ENCODE assay signal across 8 cellular contexts in genomic region chr1:150579955-150580642, GRCh38. TPM values are rescaled to one million over a fixed set of nuclear protein-coding genes. Genes with fewer than 3 reads are reported as not detected.
DNase-seq lines count a peak whose midpoint lies in the region; ATAC-seq and TF ChIP-seq lines count a peak whose summit lies in the region.

No MANE protein-coding gene starts in this region.

- H3K4me1 Mint-ChIP-seq in central memory CD8-positive, alpha-beta T cell, result peaks cover 43% of the 10 kb centered on the region

- H3K27ac Mint-ChIP-seq in central memory CD8-positive, alpha-beta T cell (ENCODE audit: low read depth), result peak overlapping the region; percentile 98

- no peak for ATAC-seq in central memory CD8-positive, alpha-beta T cell (replicated peaks; ENCODE audit: extremely low read depth, poor library complexity, severe bottlenecking)
- ATAC-seq in HG02852 (IDR thresholded peaks at IDR 0.05; ENCODE audit: unreplicated experiment), result no peak

- H3K36me3 Mint-ChIP-seq in central memory CD8-positive, alpha-beta T cell (ENCODE audit: insufficient read depth), result peaks cover 49% of the 10 kb centered on the region

- H3K4me1 ChIP-seq in BE2C, result no peaks in the 10 kb centered on the region
- H3K4me1 ChIP-seq in muscle layer of duodenum (ENCODE audit: control insufficient read depth in 1 of 2, insufficient read depth in 2 of 2, low read length in 2 of 2), result peaks cover 8 to 11% of the 10 kb centered on the region in 2 donors

- TF ChIP-seq CTCF in BE2C (IDR thresholded peaks at IDR 0.05; ENCODE audit: low read depth, low read length) (no peak), HL-60 (IDR thresholded peaks at IDR 0.05; ENCODE audit: insufficient read depth, low read length) (no peak), GM13976 (IDR thresholded peaks at IDR 0.05; ENCODE audit: borderline replicate concordance, control extremely low read depth, extremely low read depth, insufficient read depth, missing control alignments) (no peak)

- in situ Hi-C loops in GM13976 (cut with MboI; ENCODE audit: low sequenced_read_pairs, unreplicated experiment), result no loop called here

- peak overlapping the region; percentile 96 for H3K4me3 ChIP-seq in BE2C (ENCODE audit: low read depth, low read length)
- H3K4me3 ChIP-seq in HL-60 (replicated peaks; ENCODE audit: insufficient read depth, low read length), result peak overlapping the region; percentile 44
- H3K4me3 ChIP-seq in muscle layer of duodenum (ENCODE audit: low read depth in 1 of 2, low read length in 2 of 2), result peak overlapping the region; percentile 60 to 91

- no peaks in the 10 kb centered on the region for H3K27me3 Mint-ChIP-seq in central memory CD8-positive, alpha-beta T cell

- DNase-seq in BE2C (no peak), HL-60 (ENCODE audit: low read depth in 1 of 2, low spot score in 1 of 2) (no peak), mesenteric fat pad (ENCODE audit: low spot score) (no peak), GM13976 (ENCODE audit: low spot score) (no peak), medulla oblongata (ENCODE audit: extremely low spot score) (no peak)
- DNase-seq in central memory CD8-positive, alpha-beta T cell (ENCODE audit: low spot score in 2 of 2), result no peak

- peak overlapping the region; percentile 99 for H3K4me3 Mint-ChIP-seq in central memory CD8-positive, alpha-beta T cell

- H3K27ac ChIP-seq in HL-60 (replicated peaks), result peak overlapping the region; percentile 99
- H3K27ac ChIP-seq in muscle layer of duodenum (ENCODE audit: low read length), result peak overlapping the region; percentile 100

- H3K9me3 ChIP-seq in BE2C, result 0 out of 2 replicates have a peak, but pooled peaks cover 2% of the 10 kb centered on the region
- H3K9me3 ChIP-seq in muscle layer of duodenum (ENCODE audit: control insufficient read depth in 1 of 2, low read length in 2 of 2), result no peaks in the 10 kb centered on the region

- H3K27me3 ChIP-seq in BE2C, result no peaks in the 10 kb centered on the region
- no peaks in the 10 kb centered on the region for H3K27me3 ChIP-seq in HL-60 (ENCODE audit: insufficient read depth, poor library complexity, severe bottlenecking)
- H3K27me3 ChIP-seq in muscle layer of duodenum (ENCODE audit: low read depth, low read length), result no peaks in the 10 kb centered on the region

- H3K36me3 ChIP-seq in BE2C (peaks cover 39% of the 10 kb centered on the region), muscle layer of duodenum (ENCODE audit: control insufficient read depth in 1 of 2, insufficient read depth in 2 of 2, low read length in 2 of 2) (peaks cover 31 to 43% of the 10 kb centered on the region in 2 donors)

- H3K9me3 Mint-ChIP-seq in central memory CD8-positive, alpha-beta T cell, result no peaks in the 10 kb centered on the region

RNA-seq across cellular contexts. Expression of gene MCL1, which starts 0.7 kb away (rescaled TPM):
- 88.9 TPM for polyA plus RNA-seq in BE2C (2012; ENCODE audit: insufficient read depth, insufficient read length, low read depth)
- 697 TPM for total RNA-seq in mesenteric fat pad

RNA-seq across cellular contexts. Expression of gene ADAMTSL4, which starts 30.9 kb away (rescaled TPM):
- polyA plus RNA-seq in BE2C (2012; ENCODE audit: insufficient read depth, insufficient read length, low read depth), result 2.2 TPM
- total RNA-seq in mesenteric fat pad, result 76.4 TPM

RNA-seq across cellular contexts. Expression of gene ENSA, which starts 49.3 kb away (rescaled TPM):
- polyA plus RNA-seq in BE2C (2012; ENCODE audit: insufficient read depth, insufficient read length, low read depth), result 298 TPM
- total RNA-seq in mesenteric fat pad, result 138 TPM

Comparison
In these comparisons a context has a peak if more than half of its experiments do, and no peak if none do; other contexts are left out.
1. H3K4me3 ChIP-seq: peak in every context shown above with its lines; median percentile 96 in BE2C; 76 in muscle layer of duodenum; 44 in HL-60.